Comparison of ENCODE assay signal across 15 cellular contexts in genomic region chr6:36717231-36717825, GRCh38. TPM values are rescaled to one million over a fixed set of nuclear protein-coding genes. Genes with fewer than 3 reads are reported as not detected.
"Had no signal": no experiment of that assay in that cellular context is flagged by ENCODE, and none has a peak within 500 bp of the region (broad histone marks: within the 10 kb centered on the region; RNA-seq: fewer than 3 reads in every experiment).

No MANE protein-coding gene starts in this region.

- H2AFZ ChIP-seq: parathyroid adenoma had no signal

- H3K4me3 ChIP-seq: cardiac muscle cell, heart right ventricle, skin epidermis, transverse colon had no signal

- H3K27ac ChIP-seq: cardiac muscle cell, heart right ventricle, parathyroid adenoma, transverse colon, WERI-Rb-1 had no signal

- H3K9me3 ChIP-seq: heart right ventricle, transverse colon had no signal

- H3K9me3 Mint-ChIP-seq: T-cell had no signal

- H3K79me2 ChIP-seq: parathyroid adenoma had no signal

- H3K36me3 ChIP-seq: cardiac muscle cell, heart right ventricle, transverse colon, WERI-Rb-1 had no signal

- H3K27me3 Mint-ChIP-seq: T-cell had no signal

- H3K27me3 ChIP-seq: cardiac muscle cell, heart right ventricle, transverse colon had no signal

- H3K27ac Mint-ChIP-seq: T-cell had no signal

- H3K4me1 ChIP-seq: heart right ventricle, parathyroid adenoma had no signal

- ATAC-seq: heart right ventricle, T-cell had no signal

- H3K4me3 Mint-ChIP-seq: T-cell had no signal

- H3K36me3 Mint-ChIP-seq: T-cell had no signal

- H3K9ac ChIP-seq: parathyroid adenoma had no signal

- DNase-seq: activated CD4-positive, alpha-beta T cell treated with anti-CD3 and anti-CD28 coated beads for 48 hours; activated T-cell treated with anti-CD3 and anti-CD28 coated beads for 4 hours; foreskin melanocyte; heart right ventricle; mammary epithelial cell; retina; T-cell; WERI-Rb-1 had no signal

RNA-seq across cellular contexts. Expression of gene RAB44, which starts 19.7 kb away (rescaled TPM):
- total RNA-seq: activated CD8-positive, alpha-beta memory T cell treated with anti-CD3 and anti-CD28 coated beads for 36 hours; cardiac muscle cell; SK-MEL-5 had no signal
- polyA plus RNA-seq: cardiac muscle cell, neural cell had no signal
